In the genomic region with DNA sequence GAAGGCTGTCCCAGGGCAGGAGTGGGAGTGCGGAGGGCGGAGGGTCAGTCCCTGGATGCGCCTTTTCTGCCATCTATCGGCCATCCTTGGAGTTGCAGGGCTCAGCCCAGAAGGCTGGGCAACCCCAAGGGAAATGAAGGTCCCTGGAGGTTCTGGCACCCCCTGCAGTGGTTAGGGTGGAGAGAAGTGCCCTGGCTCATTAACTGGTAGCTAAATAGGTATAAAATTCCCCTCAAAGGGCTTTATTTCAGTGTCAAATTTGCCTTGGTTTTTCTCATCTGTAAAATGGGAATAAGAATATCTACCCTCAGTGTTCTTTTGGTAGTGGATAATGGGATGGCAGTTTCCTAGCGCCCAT, we compare ENCODE assay signal across 8 cellular contexts. TPM values are rescaled to one million over a fixed set of nuclear protein-coding genes. Genes with fewer than 3 reads are reported as not detected.
DNase-seq lines count a peak whose midpoint lies in the region; TF ChIP-seq lines count a peak whose summit lies in the region.

No MANE protein-coding gene starts in this region.

- H3K36me3 ChIP-seq in BJ (ENCODE audit: control insufficient read depth, insufficient read depth, low read length) (no peaks in the 10 kb centered on the region), uterus (no peaks in the 10 kb centered on the region)

- peaks cover 2% of the 10 kb centered on the region; the same call in 1 of the 2 replicates for H3K27me3 ChIP-seq in BJ (ENCODE audit: control insufficient read depth, insufficient read depth, low read length)
- H3K27me3 ChIP-seq in uterus, result no peaks in the 10 kb centered on the region

- no peak overlapping the region for H3K27ac ChIP-seq in uterus

- no peak overlapping the region for H3K4me3 Mint-ChIP-seq in glutamatergic neuron (ENCODE audit: unreplicated experiment)

- no peaks in the 10 kb centered on the region for H3K9me3 ChIP-seq in uterus

- H3K36me3 Mint-ChIP-seq in glutamatergic neuron (ENCODE audit: unreplicated experiment), result peaks cover 11% of the 10 kb centered on the region

- peaks cover 13% of the 10 kb centered on the region for H3K4me1 Mint-ChIP-seq in glutamatergic neuron (ENCODE audit: low read depth, unreplicated experiment)

- TF ChIP-seq POLR2A in uterus (IDR thresholded peaks at IDR 0.05), result no peak

- CTCF ChIA-PET in BJ (lab: Yijun Ruan, JAX), result interaction anchor here (1.0 to 13.2 kb wide), 12 partner anchors 8 to 117 kb away, joined by 3 to 110 read pairs (median 4); no protein-coding TSS in a partner anchor

- no peak for DNase-seq in BJ (ENCODE audit: low read depth)
- DNase-seq in GM19238 (ENCODE audit: insufficient read length, low spot score), result peak; percentile 72
- DNase-seq in KG1 (lab: John Stamatoyannopoulos, UW), result peak; percentile 48
- peak; percentile 78 for DNase-seq in SK-N-DZ (ENCODE audit: low spot score)
- peak; percentile 83 for DNase-seq in activated naive CD4-positive, alpha-beta T cell treated with Interleukin-2 at 50 U/mL for 16 hours
- peak; percentile 83 for DNase-seq in glutamatergic neuron
- DNase-seq in posterior cingulate gyrus, result peak; percentile 45 to 96 (median 80)
- peak; percentile 72 to 79 for DNase-seq in uterus

- no peak overlapping the region for H3K4me3 ChIP-seq in BJ (ENCODE audit: low read depth, low read length)
- H3K4me3 ChIP-seq in uterus, result no peak overlapping the region

- no peak overlapping the region for H3K27ac Mint-ChIP-seq in glutamatergic neuron (ENCODE audit: unreplicated experiment)

- POLR2A ChIA-PET in BJ (lab: Charles Lee), result no interaction called here

- peak; percentile 99 for TF ChIP-seq CTCF in BJ (IDR thresholded peaks at IDR 0.05; ENCODE audit: insufficient read depth, low read depth, low read length)
- TF ChIP-seq CTCF in glutamatergic neuron (IDR thresholded peaks at IDR 0.05; ENCODE audit: partially characterized antibody, unreplicated experiment), result peak; percentile 95
- peak; percentile 93 to 97 (median 95) for TF ChIP-seq CTCF in uterus (IDR thresholded peaks at IDR 0.05)

- no peaks in the 10 kb centered on the region for H3K4me1 ChIP-seq in uterus

- H3K27me3 Mint-ChIP-seq in glutamatergic neuron (ENCODE audit: unreplicated experiment), result peaks cover 16% of the 10 kb centered on the region

- intact Hi-C loops in posterior cingulate gyrus (cut with DNase I), result loop anchor here (1.0 kb wide), 1 partner anchor 66 kb away; no protein-coding TSS in a partner anchor
- intact Hi-C loops in uterus (cut with DNase I; ENCODE audit: low total_unique reads), result no loop called here

- H3K9me3 Mint-ChIP-seq in glutamatergic neuron (ENCODE audit: unreplicated experiment), result peaks cover 19% of the 10 kb centered on the region

RNA-seq across cellular contexts. Expression of a gene that starts 22.4 kb away (rescaled TPM):
- polyA plus RNA-seq in BJ (2011; rRNA removed), result 9.6 and 13.7 TPM in 2 replicates
- 8.7 and 10.6 TPM in 2 replicates for polyA minus RNA-seq in BJ (2011; rRNA and poly(A)+ RNA removed)
- 77.9 and 97.6 TPM in 2 replicates for polyA plus RNA-seq in SK-N-DZ (2014; cell fraction: cytosol; rRNA removed)
- polyA plus RNA-seq in SK-N-DZ (2014; cell fraction: nucleus; rRNA removed), result 159 and 168 TPM in 2 replicates
- total RNA-seq in glutamatergic neuron (ENCODE audit: unreplicated experiment) (48.9 TPM), uterus (10 to 100 TPM; 11.8 to 40.9 (median 18.0) TPM)

RNA-seq across cellular contexts. Expression of a gene that starts 30.4 kb away (rescaled TPM):
- 165 and 179 TPM in 2 replicates for polyA plus RNA-seq in BJ (2011; rRNA removed)
- 129 and 223 TPM in 2 replicates for polyA minus RNA-seq in BJ (2011; rRNA and poly(A)+ RNA removed)
- 169 and 202 TPM in 2 replicates for polyA plus RNA-seq in SK-N-DZ (2014; cell fraction: cytosol; rRNA removed)
- 285 and 326 TPM in 2 replicates for polyA plus RNA-seq in SK-N-DZ (2014; cell fraction: nucleus; rRNA removed)
- total RNA-seq in glutamatergic neuron (ENCODE audit: unreplicated experiment), result 216 TPM
- 100 to 1,000 TPM in 3 of 4 donors, 10 to 100 TPM in 1; 82.1 to 252 (median 210) TPM for total RNA-seq in uterus

RNA-seq across cellular contexts. Expression of a gene that starts 53.9 kb away (rescaled TPM):
- polyA plus RNA-seq in BJ (2011; rRNA removed), result 0.01 and 0.04 TPM in 2 replicates
- polyA minus RNA-seq in BJ (2011; rRNA and poly(A)+ RNA removed), result 0.28 TPM in 1 of 2 replicates, not detected in the other
- polyA plus RNA-seq in SK-N-DZ (2014; cell fraction: cytosol; rRNA removed), result 1.3 and 2.5 TPM in 2 replicates
- polyA plus RNA-seq in SK-N-DZ (2014; cell fraction: nucleus; rRNA removed), result 1.6 and 2.1 TPM in 2 replicates
- total RNA-seq in glutamatergic neuron (ENCODE audit: unreplicated experiment) (124 TPM), uterus (1 to 10 TPM in 2 of 4 donors, under 1 TPM in 1, not detected in 1; 0.29 to 3.8 (median 2.4) TPM)

Comparison
In these comparisons a context has a peak if more than half of its experiments do, and no peak if none do; other contexts are left out.
1. RNA of a gene that starts 53.9 kb away (total RNA-seq): 124 TPM in glutamatergic neuron (single experiment); 0.29 to 3.8 TPM in uterus; every median in the first group is over 10 times any median in the second.
2. Peak in every context shown above with its lines, with median percentiles within 50 percentile points of each other: CTCF ChIP-seq.